24 cellular contexts compared by ENCODE assay signal in the genomic region with DNA sequence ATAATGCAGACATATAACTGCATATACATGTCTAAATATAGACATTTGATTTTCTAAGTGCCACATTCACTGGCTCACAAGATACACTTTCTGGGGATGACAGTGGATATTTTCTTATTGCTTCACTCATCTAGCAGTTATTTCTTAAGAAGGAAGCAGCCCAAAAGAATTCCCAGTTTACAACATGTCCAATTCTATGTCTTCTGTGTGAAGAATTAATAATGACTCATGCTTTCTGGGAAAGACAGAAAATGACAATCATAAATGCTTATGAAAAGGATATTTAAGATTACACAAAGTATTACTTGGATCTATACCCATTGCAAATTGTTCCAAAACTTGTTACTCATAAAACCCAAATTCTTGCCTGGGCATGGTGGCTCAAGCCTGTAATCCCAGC.
DNase-seq lines count a peak whose midpoint lies in the region; ATAC-seq and TF ChIP-seq lines count a peak whose summit lies in the region.
"Had no signal": no experiment of that assay in that cellular context is flagged by ENCODE, and none has a peak within 500 bp of the region (broad histone marks: within the 10 kb centered on the region; RNA-seq: fewer than 3 reads in every experiment).

No MANE protein-coding gene starts in this region.

- no peaks in the 10 kb centered on the region for H3K4me1 Mint-ChIP-seq in mesothelial cell of epicardium
- H3K4me1 Mint-ChIP-seq: activated CD4-positive, alpha-beta T cell treated with anti-CD3 and anti-CD28 coated beads, Interleukin-2, amount 10 ng/mL, durations not matched to agents 7 days and 5 days; activated CD8-positive, alpha-beta memory T cell treated with anti-CD3 and anti-CD28 coated beads, Interleukin-2, amount 10 ng/mL, durations not matched to agents 7 days and 5 days; nephron progenitor cell; stimulated activated naive CD8-positive, alpha-beta T cell treated with anti-CD3 and anti-CD28 coated beads, Interleukin-15, amount 100 ng/mL, for 72 hours had no signal

- H3K9me3 Mint-ChIP-seq in mesothelial cell of epicardium: no peaks in the 10 kb centered on the region
- H3K9me3 Mint-ChIP-seq: activated CD4-positive, alpha-beta T cell treated with anti-CD3 and anti-CD28 coated beads, Interleukin-2, amount 10 ng/mL, durations not matched to agents 7 days and 5 days; activated naive CD4-positive, alpha-beta T cell treated with anti-CD3 and anti-CD28 coated beads for 36 hours; activated T-cell treated with anti-CD3 and anti-CD28 coated beads, Interleukin-2, amount 50 U/mL, for 72 hours; stimulated activated naive CD8-positive, alpha-beta T cell treated with anti-CD3 and anti-CD28 coated beads, Interleukin-15, amount 100 ng/mL, for 72 hours had no signal

- H3K4me3 ChIP-seq in MG63: no peak overlapping the region
- H3K4me3 ChIP-seq: mucosa of descending colon, right lobe of liver, tibial nerve had no signal

- no peak for TF ChIP-seq CTCF in mesothelial cell of epicardium (IDR thresholded peaks at IDR 0.05; ENCODE audit: unreplicated experiment)

- H3K36me3 Mint-ChIP-seq in mesothelial cell of epicardium: no peaks in the 10 kb centered on the region
- H3K36me3 Mint-ChIP-seq: activated CD8-positive, alpha-beta memory T cell treated with anti-CD3 and anti-CD28 coated beads, Interleukin-2, amount 10 ng/mL, durations not matched to agents 7 days and 5 days had no signal

- no peak overlapping the region for H3K4me3 Mint-ChIP-seq in mesothelial cell of epicardium
- H3K4me3 Mint-ChIP-seq: activated CD4-positive, alpha-beta T cell treated with anti-CD3 and anti-CD28 coated beads, Interleukin-2, amount 10 ng/mL, durations not matched to agents 7 days and 5 days; activated CD8-positive, alpha-beta memory T cell treated with anti-CD3 and anti-CD28 coated beads, Interleukin-2, amount 10 ng/mL, durations not matched to agents 7 days and 5 days; activated naive CD4-positive, alpha-beta T cell treated with anti-CD3 and anti-CD28 coated beads for 36 hours; activated T-cell treated with anti-CD3 and anti-CD28 coated beads, Interleukin-2, amount 50 U/mL, for 72 hours; nephron progenitor cell; stimulated activated naive CD8-positive, alpha-beta T cell treated with anti-CD3 and anti-CD28 coated beads, Interleukin-15, amount 100 ng/mL, for 72 hours had no signal

- H3K9me3 ChIP-seq in MG63: peaks cover 3% of the 10 kb centered on the region; the same call in 1 of the 2 replicates
- H3K9me3 ChIP-seq: mucosa of descending colon, right lobe of liver, tibial nerve had no signal

- no peaks in the 10 kb centered on the region for H3K36me3 ChIP-seq in MG63
- H3K36me3 ChIP-seq: right lobe of liver, tibial nerve had no signal

- DNase-seq in AG20443 (ENCODE audit: low spot score) (peak; percentile 33), MG63 (peak; percentile 46), myocyte (ENCODE audit: low read depth) (peak; percentile 18), NCI-H1930 (lab: John Stamatoyannopoulos, UW) (no peak), mesothelial cell of epicardium (ENCODE audit: low spot score in 2 of 2, unreplicated experiment in 2 of 2) (no peak), NCI-H526 treated with DMSO at 0.1 percent for 48 hours (lab: John Stamatoyannopoulos, UW) (no peak)
- DNase-seq: activated CD4-positive, alpha-beta T cell treated with anti-CD3 and anti-CD28 coated beads, Interleukin-2, amount 10 ng/mL, durations not matched to agents 7 days and 5 days; activated CD8-positive, alpha-beta memory T cell treated with anti-CD3 and anti-CD28 coated beads, Interleukin-2, amount 10 ng/mL, durations not matched to agents 7 days and 5 days; activated naive CD4-positive, alpha-beta T cell treated with anti-CD3 and anti-CD28 coated beads for 36 hours; activated T-cell treated with anti-CD3 and anti-CD28 coated beads, Interleukin-2, amount 50 U/mL, for 72 hours; aorta; Kasumi-1; left ventricle myocardium superior; mucosa of descending colon; NCI-H1105; NCI-H2029; NCI-H2227 treated with DMSO at 0.1 percent for 48 hours; NCI-H748 treated with DMSO at 0.1 percent for 48 hours; nephron progenitor cell; right lobe of liver; stimulated activated naive CD8-positive, alpha-beta T cell treated with anti-CD3 and anti-CD28 coated beads, Interleukin-15, amount 100 ng/mL, for 72 hours had no signal

- H3K27ac Mint-ChIP-seq in mesothelial cell of epicardium: no peak overlapping the region
- H3K27ac Mint-ChIP-seq: activated CD4-positive, alpha-beta T cell treated with anti-CD3 and anti-CD28 coated beads, Interleukin-2, amount 10 ng/mL, durations not matched to agents 7 days and 5 days; activated CD8-positive, alpha-beta memory T cell treated with anti-CD3 and anti-CD28 coated beads, Interleukin-2, amount 10 ng/mL, durations not matched to agents 7 days and 5 days; activated naive CD4-positive, alpha-beta T cell treated with anti-CD3 and anti-CD28 coated beads for 36 hours; activated T-cell treated with anti-CD3 and anti-CD28 coated beads, Interleukin-2, amount 50 U/mL, for 72 hours; nephron progenitor cell had no signal

- no peaks in the 10 kb centered on the region for H3K27me3 Mint-ChIP-seq in mesothelial cell of epicardium (ENCODE audit: low read depth)
- H3K27me3 Mint-ChIP-seq: activated CD4-positive, alpha-beta T cell treated with anti-CD3 and anti-CD28 coated beads, Interleukin-2, amount 10 ng/mL, durations not matched to agents 7 days and 5 days; activated CD8-positive, alpha-beta memory T cell treated with anti-CD3 and anti-CD28 coated beads, Interleukin-2, amount 10 ng/mL, durations not matched to agents 7 days and 5 days; stimulated activated naive CD8-positive, alpha-beta T cell treated with anti-CD3 and anti-CD28 coated beads, Interleukin-15, amount 100 ng/mL, for 72 hours had no signal

- no peaks in the 10 kb centered on the region for H3K27me3 ChIP-seq in MG63
- H3K27me3 ChIP-seq: right lobe of liver, tibial nerve had no signal

- ATAC-seq in esophagus mucosa (peak; percentile 45), HG03108 (IDR thresholded peaks at IDR 0.05; ENCODE audit: unreplicated experiment) (no peak)
- ATAC-seq: activated CD8-positive, alpha-beta memory T cell treated with anti-CD3 and anti-CD28 coated beads, Interleukin-2, amount 10 ng/mL, durations not matched to agents 7 days and 5 days; activated T-cell treated with anti-CD3 and anti-CD28 coated beads, Interleukin-2, amount 50 U/mL, for 72 hours; left ventricle myocardium superior; mucosa of descending colon; right lobe of liver; stimulated activated naive CD8-positive, alpha-beta T cell treated with anti-CD3 and anti-CD28 coated beads, Interleukin-15, amount 100 ng/mL, for 72 hours had no signal

Comparison
In these comparisons a context has a peak if more than half of its experiments do, and no peak if none do; other contexts are left out.
1. DNase-seq: peak in AG20443 (single experiment), MG63 (single experiment) and myocyte (single experiment); none in NCI-H1930 (0 of 2), mesothelial cell of epicardium (0 of 2) and NCI-H526 treated with DMSO at 0.1 percent for 48 hours (single experiment).